Comparison of ENCODE assay signal across 9 cellular contexts in genomic region chr16:73853968-73854367, GRCh38.
"Had no signal": no experiment of that assay in that cellular context is flagged by ENCODE, and none has a peak within 500 bp of the region (broad histone marks: within the 10 kb centered on the region; RNA-seq: fewer than 3 reads in every experiment).

No MANE protein-coding gene starts in this region.

- H3K36me3 ChIP-seq: HAP-1 had no signal

- H3K9ac ChIP-seq: GM23248 had no signal

- H3K27ac ChIP-seq: GM23248 had no signal

- ATAC-seq: GM23338, HCT116 had no signal

- DNase-seq: GM23248, GOT3, H7, H9, HCEC 1CT, HFFc6 had no signal

- H3K9me3 ChIP-seq: HAP-1 had no signal

- H3K4me1 ChIP-seq: HAP-1 had no signal

- H3K4me3 ChIP-seq: GM23248, GM23338, HAP-1 had no signal
